In the genomic region with DNA sequence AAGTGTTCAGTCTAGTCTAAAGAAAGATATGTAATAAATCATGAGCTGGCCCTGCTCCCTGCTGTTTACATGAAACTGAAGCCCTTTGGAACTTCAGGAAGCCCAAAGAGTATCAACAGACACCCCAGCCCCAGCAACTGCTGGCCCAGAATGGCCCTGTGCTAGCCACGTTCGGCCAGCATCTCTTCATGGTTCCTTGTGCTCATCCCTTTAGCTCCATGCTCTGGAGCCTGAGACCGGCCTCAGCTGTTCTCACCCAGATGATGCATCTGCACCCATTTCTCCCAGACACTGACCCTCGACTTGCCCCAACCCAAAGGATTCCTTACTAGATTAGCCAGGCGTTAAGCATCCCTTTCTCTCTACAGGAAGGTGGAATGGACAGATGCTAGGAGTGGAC, we compare ENCODE assay signal across 5 cellular contexts.
"Had no signal": no experiment of that assay in that cellular context is flagged by ENCODE, and none has a peak within 500 bp of the region (broad histone marks: within the 10 kb centered on the region; RNA-seq: fewer than 3 reads in every experiment).

No MANE protein-coding gene starts in this region.

- H3K4me3 ChIP-seq: K562 had no signal

- ATAC-seq: HepG2, K562 had no signal

- H3K27ac ChIP-seq: HL-60 had no signal

- DNase-seq: IMR-90, KBM-7 had no signal
